19 cellular contexts compared by ENCODE assay signal in the genomic region with DNA sequence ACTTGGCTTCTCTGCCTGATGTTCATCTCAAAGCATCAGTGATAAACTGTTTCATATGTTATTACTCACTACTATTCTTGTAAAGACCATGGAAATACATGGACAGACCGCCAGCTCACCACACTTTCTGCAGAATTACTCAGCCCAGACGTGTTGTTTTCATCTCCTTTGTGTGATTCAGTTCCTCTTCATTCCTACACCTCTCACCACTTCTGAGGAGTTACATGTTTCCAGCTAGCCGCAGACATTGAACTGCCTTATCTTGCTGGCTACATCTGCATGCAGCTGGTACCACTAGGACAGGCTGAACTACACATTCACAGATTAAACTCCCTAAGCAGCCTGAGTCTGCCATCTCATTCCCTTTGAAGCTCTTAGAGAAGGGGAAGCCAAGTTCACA.
DNase-seq lines count a peak whose midpoint lies in the region; ATAC-seq and TF ChIP-seq lines count a peak whose summit lies in the region.
"Had no signal": no experiment of that assay in that cellular context is flagged by ENCODE, and none has a peak within 500 bp of the region (broad histone marks: within the 10 kb centered on the region; RNA-seq: fewer than 3 reads in every experiment).

No MANE protein-coding gene starts in this region.

- no peak overlapping the region for H3K4me3 Mint-ChIP-seq in activated T-cell treated with anti-CD3 and anti-CD28 coated beads, Interleukin-2, amount 50 U/mL, for 24 hours
- H3K4me3 Mint-ChIP-seq in Caco-2 (ENCODE audit: unreplicated experiment): no peak overlapping the region
- H3K4me3 Mint-ChIP-seq: HFFc6 had no signal

- H3K27me3 ChIP-seq in Caco-2 (replicated peaks; ENCODE audit: control insufficient read depth, insufficient read depth, low read length): no peaks in the 10 kb centered on the region

- intact Hi-C loops in Caco-2 (cut with micrococcal nuclease; ENCODE audit: unreplicated experiment): no loop called here

- no peak for TF ChIP-seq CTCF in fibroblast of mammary gland (conservative IDR thresholded peaks at IDR 0.05; ENCODE audit: control insufficient read depth, insufficient read depth, low read depth, low read length)
- TF ChIP-seq CTCF in Caco-2 (IDR thresholded peaks at IDR 0.05; ENCODE audit: insufficient read depth in 1 of 2, low read depth in 1 of 2, low read length in 1 of 2, severe bottlenecking in 1 of 2, unreplicated experiment in 1 of 2): no peak

- CTCF ChIA-PET in Caco-2 (lab: Charles Lee): no interaction called here

- no peaks in the 10 kb centered on the region for H3K9me3 Mint-ChIP-seq in activated T-cell treated with anti-CD3 and anti-CD28 coated beads, Interleukin-2, amount 50 U/mL, for 24 hours
- H3K9me3 Mint-ChIP-seq in Caco-2 (ENCODE audit: unreplicated experiment): no peaks in the 10 kb centered on the region

- no peaks in the 10 kb centered on the region for H3K4me1 ChIP-seq in Caco-2
- H3K4me1 ChIP-seq: heart left ventricle, psoas muscle, tibial nerve had no signal

- peaks cover 18% of the 10 kb centered on the region for H3K4me1 Mint-ChIP-seq in activated T-cell treated with anti-CD3 and anti-CD28 coated beads, Interleukin-2, amount 50 U/mL, for 24 hours (ENCODE audit: low read depth)
- no peaks in the 10 kb centered on the region for H3K4me1 Mint-ChIP-seq in Caco-2 (ENCODE audit: low read depth, unreplicated experiment)
- H3K4me1 Mint-ChIP-seq: naive B cell had no signal

- peak; percentile 60 for DNase-seq in activated CD4-positive, alpha-beta T cell treated with anti-CD3 and anti-CD28 coated beads for 48 hours
- DNase-seq in activated CD4-positive, alpha-beta T cell treated with anti-CD3 and anti-CD28 coated beads for 4 hours: no peak
- no peak for DNase-seq in activated T-cell treated with anti-CD3 and anti-CD28 coated beads, Interleukin-2, amount 50 U/mL, for 24 hours
- DNase-seq in fibroblast of mammary gland (ENCODE audit: low read depth) (peak; percentile 2), NCI-H2227 treated with DMSO at 0.1 percent for 48 hours (lab: John Stamatoyannopoulos, UW) (no peak), Caco-2 (no peak)
- peak; percentile 4 to 42 for DNase-seq in stimulated activated CD8-positive, alpha-beta memory T cell treated with anti-CD3 and anti-CD28 coated beads, Interleukin-7, amount 100 ng/mL, for 48 hours (ENCODE audit: extremely low read depth in 1 of 2, low read depth in 1 of 2)
- DNase-seq: central memory CD4-positive, alpha-beta T cell; HFFc6; naive B cell; NCI-H1048; NCI-H345; psoas muscle had no signal

- H3K9me3 ChIP-seq in Caco-2: no peaks in the 10 kb centered on the region
- H3K9me3 ChIP-seq: psoas muscle, tibial nerve had no signal

- H3K36me3 ChIP-seq in Caco-2 (ENCODE audit: control insufficient read depth, insufficient read depth, low read length): no peaks in the 10 kb centered on the region
- H3K36me3 ChIP-seq: heart left ventricle, tibial nerve had no signal

- peaks cover 53% of the 10 kb centered on the region for H3K27me3 Mint-ChIP-seq in activated T-cell treated with anti-CD3 and anti-CD28 coated beads, Interleukin-2, amount 50 U/mL, for 24 hours
- H3K27me3 Mint-ChIP-seq in Caco-2 (ENCODE audit: insufficient read depth, unreplicated experiment): peaks cover 7% of the 10 kb centered on the region
- H3K27me3 Mint-ChIP-seq: naive B cell had no signal

- no TSS peak for BruUV-seq in Caco-2 (replicated peaks; lab: Mats Ljungman, UMichigan)

- POLR2A ChIA-PET in Caco-2 (lab: Charles Lee): no interaction called here

- peak overlapping the region; percentile 72 for H3K27ac Mint-ChIP-seq in activated T-cell treated with anti-CD3 and anti-CD28 coated beads, Interleukin-2, amount 50 U/mL, for 24 hours
- no peak overlapping the region for H3K27ac Mint-ChIP-seq in Caco-2 (ENCODE audit: unreplicated experiment)
- H3K27ac Mint-ChIP-seq: HFFc6, naive B cell had no signal

- H3K36me3 Mint-ChIP-seq in activated T-cell treated with anti-CD3 and anti-CD28 coated beads, Interleukin-2, amount 50 U/mL, for 24 hours (ENCODE audit: low read depth): no peaks in the 10 kb centered on the region
- no peaks in the 10 kb centered on the region for H3K36me3 Mint-ChIP-seq in Caco-2 (ENCODE audit: insufficient read depth, unreplicated experiment)
- H3K36me3 Mint-ChIP-seq: naive B cell had no signal

- H3K4me3 ChIP-seq in fibroblast of mammary gland (ENCODE audit: control insufficient read depth, low read depth, low read length) (no peak overlapping the region), Caco-2 (ENCODE audit: low read depth, low read length) (no peak overlapping the region)
- H3K4me3 ChIP-seq: heart left ventricle, psoas muscle, tibial nerve had no signal

- no peak for ATAC-seq in HG02623 (IDR thresholded peaks at IDR 0.05; ENCODE audit: unreplicated experiment)
- ATAC-seq: HepG2, left lobe of liver, Panc1, psoas muscle had no signal

Comparison
In these comparisons a context has a peak if more than half of its experiments do, and no peak if none do; other contexts are left out.
1. DNase-seq: peak in activated CD4-positive, alpha-beta T cell treated with anti-CD3 and anti-CD28 coated beads for 48 hours (single experiment), fibroblast of mammary gland (single experiment) and stimulated activated CD8-positive, alpha-beta memory T cell treated with anti-CD3 and anti-CD28 coated beads, Interleukin-7, amount 100 ng/mL, for 48 hours (2 of 2); none in activated CD4-positive, alpha-beta T cell treated with anti-CD3 and anti-CD28 coated beads for 4 hours (0 of 2), activated T-cell treated with anti-CD3 and anti-CD28 coated beads, Interleukin-2, amount 50 U/mL, for 24 hours (single experiment), NCI-H2227 treated with DMSO at 0.1 percent for 48 hours (single experiment) and Caco-2 (0 of 2).